Comparison of ENCODE assay signal across 8 cellular contexts in genomic region chr2:159202568-159203071, GRCh38.
DNase-seq lines count a peak whose midpoint lies in the region; ATAC-seq lines count a peak whose summit lies in the region.

No MANE protein-coding gene starts in this region.

- DNase-seq in LHCN-M2 (ENCODE audit: low read depth): peak; percentile 98
- peak; percentile 96 for DNase-seq in dedifferentiated amniotic fluid mesenchymal stem cell (ENCODE audit: extremely low spot score)
- no peak for DNase-seq in left lobe of liver (ENCODE audit: low spot score)
- DNase-seq in superior temporal gyrus (ENCODE audit: extremely low spot score): peak; percentile 73
- no peak for DNase-seq in NAMALWA (ENCODE audit: low spot score)
- DNase-seq in DMS153 treated with DMSO at 0.1 percent for 48 hours (lab: John Stamatoyannopoulos, UW; ENCODE audit: unreplicated experiment): no peak

- ATAC-seq in left lobe of liver (peak; percentile 52), HG02642 (IDR thresholded peaks at IDR 0.05; ENCODE audit: poor library complexity, unreplicated experiment) (no peak), GM21825 (IDR thresholded peaks at IDR 0.05; ENCODE audit: unreplicated experiment) (no peak)

Comparison
In these comparisons a context has a peak if more than half of its experiments do, and no peak if none do; other contexts are left out.
1. DNase-seq: peak in LHCN-M2 (single experiment), dedifferentiated amniotic fluid mesenchymal stem cell (single experiment) and superior temporal gyrus (single experiment); none in left lobe of liver (single experiment), NAMALWA (single experiment) and DMS153 treated with DMSO at 0.1 percent for 48 hours (single experiment).